ENCODE assay signal across 8 cellular contexts in genomic region chr14:20681348-20682126, GRCh38. TPM values are rescaled to one million over a fixed set of nuclear protein-coding genes. Genes with fewer than 3 reads are reported as not detected.
A peak's percentile ranks its signal among the peaks of the same experiment; 100 is the strongest.
DNase-seq lines count a peak whose midpoint lies in the region; ATAC-seq and TF ChIP-seq lines count a peak whose summit lies in the region.

No MANE protein-coding gene starts in this region.

- POLR2A ChIA-PET in activated CD8-positive, alpha-beta T cell treated with anti-CD3 and anti-CD28 coated beads for 36 hours (lab: Charles Lee), result interaction anchor here (0.6 to 4.7 kb wide), 16 partner anchors 13 to 454 kb away, joined by 3 to 24 read pairs (median 3); partner anchors contain the start of genes APEX1, CCNB1IP1, OSGEP and PARP2

- no peaks in the 10 kb centered on the region for H3K9me3 Mint-ChIP-seq in activated CD8-positive, alpha-beta T cell treated with anti-CD3 and anti-CD28 coated beads for 36 hours
- H3K9me3 Mint-ChIP-seq in effector memory CD8-positive, alpha-beta T cell, result no peaks in the 10 kb centered on the region

- no peak for TF ChIP-seq CTCF in GM12864 (IDR thresholded peaks at IDR 0.05; ENCODE audit: low read depth, low read length, missing control alignments)
- TF ChIP-seq CTCF in activated CD8-positive, alpha-beta T cell treated with anti-CD3 and anti-CD28 coated beads for 36 hours (IDR thresholded peaks at IDR 0.05), result no peak

- intact Hi-C loops in activated CD8-positive, alpha-beta T cell treated with anti-CD3 and anti-CD28 coated beads for 36 hours (cut with micrococcal nuclease), result loop anchor here (2.0 to 5.0 kb wide), 3 partner anchors 49 to 339 kb away; partner anchors contain the start of genes PARP2 and PIP4P1

- no peak overlapping the region for H3K27ac Mint-ChIP-seq in activated CD8-positive, alpha-beta T cell treated with anti-CD3 and anti-CD28 coated beads for 36 hours
- H3K27ac Mint-ChIP-seq in effector memory CD8-positive, alpha-beta T cell, result no peak overlapping the region

- H3K4me3 ChIP-seq in GM12864 (ENCODE audit: low read depth, low read length), result peak overlapping the region; percentile 82

- CTCF ChIA-PET in activated CD8-positive, alpha-beta T cell treated with anti-CD3 and anti-CD28 coated beads for 36 hours (lab: Charles Lee), result interaction anchor here (0.6 to 7.5 kb wide), 18 partner anchors 11 to 376 kb away, joined by 3 to 53 read pairs (median 8); partner anchors contain the start of genes PARP2 and TTC5

- no peaks in the 10 kb centered on the region for H3K27me3 Mint-ChIP-seq in activated CD8-positive, alpha-beta T cell treated with anti-CD3 and anti-CD28 coated beads for 36 hours
- H3K27me3 Mint-ChIP-seq in effector memory CD8-positive, alpha-beta T cell, result no peaks in the 10 kb centered on the region

- peak; percentile 23 for ATAC-seq in HG02981 (IDR thresholded peaks at IDR 0.05; ENCODE audit: unreplicated experiment)
- peak; percentile 14 for ATAC-seq in activated CD8-positive, alpha-beta T cell treated with anti-CD3 and anti-CD28 coated beads for 36 hours
- peak; percentile 37 for ATAC-seq in effector memory CD8-positive, alpha-beta T cell (replicated peaks)

- DNase-seq in GM12864 (ENCODE audit: low read depth) (peak; percentile 85), NCI-H82 (lab: John Stamatoyannopoulos, UW) (peak; percentile 84), medulla oblongata (ENCODE audit: extremely low spot score) (peak; percentile 92), GM19238 (ENCODE audit: insufficient read length, low spot score) (no peak)
- DNase-seq in activated CD8-positive, alpha-beta T cell treated with anti-CD3 and anti-CD28 coated beads for 36 hours, result peak; percentile 95
- peak; percentile 87 to 93 (median 90) for DNase-seq in effector memory CD8-positive, alpha-beta T cell
- peak; percentile 78 to 85 (median 83) for DNase-seq in stimulated activated CD4-positive, alpha-beta T cell treated with anti-CD3 and anti-CD28 coated beads, TNF-alpha, amount 100 ng/mL, for 4 hours (ENCODE audit: low read depth in 3 of 3)

- no peaks in the 10 kb centered on the region for H3K36me3 Mint-ChIP-seq in activated CD8-positive, alpha-beta T cell treated with anti-CD3 and anti-CD28 coated beads for 36 hours (ENCODE audit: low read depth)
- no peaks in the 10 kb centered on the region for H3K36me3 Mint-ChIP-seq in effector memory CD8-positive, alpha-beta T cell (ENCODE audit: insufficient read depth)

- peaks cover 20% of the 10 kb centered on the region for H3K4me1 Mint-ChIP-seq in activated CD8-positive, alpha-beta T cell treated with anti-CD3 and anti-CD28 coated beads for 36 hours (ENCODE audit: low read depth)
- peaks cover 0 to 21% of the 10 kb centered on the region in 2 donors for H3K4me1 Mint-ChIP-seq in effector memory CD8-positive, alpha-beta T cell (ENCODE audit: low read depth in 2 of 2)

- H3K4me3 Mint-ChIP-seq in activated CD8-positive, alpha-beta T cell treated with anti-CD3 and anti-CD28 coated beads for 36 hours, result no peak overlapping the region
- H3K4me3 Mint-ChIP-seq in effector memory CD8-positive, alpha-beta T cell, result no peak overlapping the region

RNA-seq across cellular contexts. Expression of gene RNASE4, which starts 2.8 kb away (rescaled TPM):
- total RNA-seq in activated CD8-positive, alpha-beta T cell treated with anti-CD3 and anti-CD28 coated beads for 36 hours, result 1 to 10 TPM; 1.0 to 1.1 TPM

RNA-seq across cellular contexts. Expression of gene ANG, which starts 7.0 kb away (rescaled TPM):
- total RNA-seq in activated CD8-positive, alpha-beta T cell treated with anti-CD3 and anti-CD28 coated beads for 36 hours, result under 1 TPM; 0.87 to 0.92 TPM

RNA-seq across cellular contexts. Expression of gene OR6S1, which starts 40.0 kb away (rescaled TPM):
- total RNA-seq in activated CD8-positive, alpha-beta T cell treated with anti-CD3 and anti-CD28 coated beads for 36 hours, result not detected
